Comparison of ENCODE assay signal across 2 cellular contexts in the genomic region with DNA sequence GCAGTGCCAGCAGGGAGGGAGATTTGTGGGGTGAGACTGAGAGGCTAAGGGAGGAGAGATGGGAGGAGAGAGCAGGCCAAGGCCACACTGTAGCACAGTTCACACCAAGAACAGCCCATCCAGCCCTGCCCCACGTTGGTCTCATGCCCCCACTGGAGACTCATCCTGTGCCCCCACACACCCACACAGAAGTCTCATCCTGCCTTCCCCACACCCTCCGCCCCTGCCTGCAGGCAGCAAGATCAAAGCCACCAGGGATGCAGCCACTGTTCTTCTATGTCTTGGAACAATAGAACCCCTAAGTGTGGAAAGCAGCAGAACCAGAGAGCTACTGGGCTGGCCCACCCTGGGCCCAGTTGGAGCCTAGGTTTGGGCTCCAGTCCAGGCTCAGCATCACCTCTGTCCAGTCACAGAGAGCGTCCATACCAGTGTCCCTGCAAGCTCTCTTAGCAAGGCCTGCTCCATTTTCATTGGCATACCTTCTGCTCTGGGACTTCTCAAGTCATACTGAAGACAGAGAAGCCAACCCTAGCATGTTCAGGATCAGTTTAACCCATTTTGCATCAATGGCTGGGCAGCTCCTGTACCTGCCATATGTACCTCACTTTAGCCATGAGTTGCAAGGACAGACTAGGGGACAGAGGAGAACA.
A peak's percentile ranks its signal among the peaks of the same experiment; 100 is the strongest.
TF ChIP-seq lines count a peak whose summit lies in the region.

No MANE protein-coding gene starts in this region.

TF ChIP-seq in IMR-90, 13 proteins besides CTCF, POLR2A, EP300 and RAD21:
- TF ChIP-seq MAZ (IDR thresholded peaks at IDR 0.05; ENCODE audit: borderline replicate concordance, low read depth, low read length): no peak
- TF ChIP-seq, protein P1, sequence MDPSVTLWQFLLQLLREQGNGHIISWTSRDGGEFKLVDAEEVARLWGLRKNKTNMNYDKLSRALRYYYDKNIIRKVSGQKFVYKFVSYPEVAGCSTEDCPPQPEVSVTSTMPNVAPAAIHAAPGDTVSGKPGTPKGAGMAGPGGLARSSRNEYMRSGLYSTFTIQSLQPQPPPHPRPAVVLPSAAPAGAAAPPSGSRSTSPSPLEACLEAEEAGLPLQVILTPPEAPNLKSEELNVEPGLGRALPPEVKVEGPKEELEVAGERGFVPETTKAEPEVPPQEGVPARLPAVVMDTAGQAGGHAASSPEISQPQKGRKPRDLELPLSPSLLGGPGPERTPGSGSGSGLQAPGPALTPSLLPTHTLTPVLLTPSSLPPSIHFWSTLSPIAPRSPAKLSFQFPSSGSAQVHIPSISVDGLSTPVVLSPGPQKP (IDR thresholded peaks at IDR 0.05; ENCODE audit: borderline replicate concordance, low read depth, low read length): no peak

TF ChIP-seq in HepG2, 621 proteins besides CTCF, POLR2A, EP300 and RAD21:
- TF ChIP-seq YY1 (IDR thresholded peaks at IDR 0.05; ENCODE audit: insufficient read depth, insufficient replicate concordance, low read depth, low read length) (no peak), ZNF776 (CRISPR knock-in tag; IDR thresholded peaks at IDR 0.05) (no peak), RELA (CRISPR knock-in tag; IDR thresholded peaks at IDR 0.05) (no peak), ZNF263 (CRISPR knock-in tag; IDR thresholded peaks at IDR 0.05) (no peak), NRL (CRISPR knock-in tag; IDR thresholded peaks at IDR 0.05; ENCODE audit: borderline replicate concordance) (0 out of 2 replicates have a peak, but pooled peaks have one; percentile 19), AKAP8 (CRISPR knock-in tag; IDR thresholded peaks at IDR 0.05) (no peak), ZNF530 (CRISPR knock-in tag; IDR thresholded peaks at IDR 0.05; ENCODE audit: low read depth) (no peak), ZKSCAN8 (CRISPR knock-in tag; IDR thresholded peaks at IDR 0.05; ENCODE audit: borderline replicate concordance) (no peak), MXD4 (CRISPR knock-in tag; IDR thresholded peaks at IDR 0.05) (no peak)
- TF ChIP-seq, protein P2, sequence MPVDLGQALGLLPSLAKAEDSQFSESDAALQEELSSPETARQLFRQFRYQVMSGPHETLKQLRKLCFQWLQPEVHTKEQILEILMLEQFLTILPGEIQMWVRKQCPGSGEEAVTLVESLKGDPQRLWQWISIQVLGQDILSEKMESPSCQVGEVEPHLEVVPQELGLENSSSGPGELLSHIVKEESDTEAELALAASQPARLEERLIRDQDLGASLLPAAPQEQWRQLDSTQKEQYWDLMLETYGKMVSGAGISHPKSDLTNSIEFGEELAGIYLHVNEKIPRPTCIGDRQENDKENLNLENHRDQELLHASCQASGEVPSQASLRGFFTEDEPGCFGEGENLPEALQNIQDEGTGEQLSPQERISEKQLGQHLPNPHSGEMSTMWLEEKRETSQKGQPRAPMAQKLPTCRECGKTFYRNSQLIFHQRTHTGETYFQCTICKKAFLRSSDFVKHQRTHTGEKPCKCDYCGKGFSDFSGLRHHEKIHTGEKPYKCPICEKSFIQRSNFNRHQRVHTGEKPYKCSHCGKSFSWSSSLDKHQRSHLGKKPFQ (CRISPR knock-in tag; IDR thresholded peaks at IDR 0.05; ENCODE audit: insufficient replicate concordance): peak; percentile 93
- TF ChIP-seq, protein P3, sequence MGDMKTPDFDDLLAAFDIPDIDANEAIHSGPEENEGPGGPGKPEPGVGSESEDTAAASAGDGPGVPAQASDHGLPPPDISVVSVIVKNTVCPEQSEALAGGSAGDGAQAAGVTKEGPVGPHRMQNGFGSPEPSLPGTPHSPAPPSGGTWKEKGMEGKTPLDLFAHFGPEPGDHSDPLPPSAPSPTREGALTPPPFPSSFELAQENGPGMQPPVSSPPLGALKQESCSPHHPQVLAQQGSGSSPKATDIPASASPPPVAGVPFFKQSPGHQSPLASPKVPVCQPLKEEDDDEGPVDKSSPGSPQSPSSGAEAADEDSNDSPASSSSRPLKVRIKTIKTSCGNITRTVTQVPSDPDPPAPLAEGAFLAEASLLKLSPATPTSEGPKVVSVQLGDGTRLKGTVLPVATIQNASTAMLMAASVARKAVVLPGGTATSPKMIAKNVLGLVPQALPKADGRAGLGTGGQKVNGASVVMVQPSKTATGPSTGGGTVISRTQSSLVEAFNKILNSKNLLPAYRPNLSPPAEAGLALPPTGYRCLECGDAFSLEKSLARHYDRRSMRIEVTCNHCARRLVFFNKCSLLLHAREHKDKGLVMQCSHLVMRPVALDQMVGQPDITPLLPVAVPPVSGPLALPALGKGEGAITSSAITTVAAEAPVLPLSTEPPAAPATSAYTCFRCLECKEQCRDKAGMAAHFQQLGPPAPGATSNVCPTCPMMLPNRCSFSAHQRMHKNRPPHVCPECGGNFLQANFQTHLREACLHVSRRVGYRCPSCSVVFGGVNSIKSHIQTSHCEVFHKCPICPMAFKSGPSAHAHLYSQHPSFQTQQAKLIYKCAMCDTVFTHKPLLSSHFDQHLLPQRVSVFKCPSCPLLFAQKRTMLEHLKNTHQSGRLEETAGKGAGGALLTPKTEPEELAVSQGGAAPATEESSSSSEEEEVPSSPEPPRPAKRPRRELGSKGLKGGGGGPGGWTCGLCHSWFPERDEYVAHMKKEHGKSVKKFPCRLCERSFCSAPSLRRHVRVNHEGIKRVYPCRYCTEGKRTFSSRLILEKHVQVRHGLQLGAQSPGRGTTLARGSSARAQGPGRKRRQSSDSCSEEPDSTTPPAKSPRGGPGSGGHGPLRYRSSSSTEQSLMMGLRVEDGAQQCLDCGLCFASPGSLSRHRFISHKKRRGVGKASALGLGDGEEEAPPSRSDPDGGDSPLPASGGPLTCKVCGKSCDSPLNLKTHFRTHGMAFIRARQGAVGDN (CRISPR knock-in tag; IDR thresholded peaks at IDR 0.05): peak; percentile 20; the same call in 1 of the 2 replicates
- TF ChIP-seq, protein P4, sequence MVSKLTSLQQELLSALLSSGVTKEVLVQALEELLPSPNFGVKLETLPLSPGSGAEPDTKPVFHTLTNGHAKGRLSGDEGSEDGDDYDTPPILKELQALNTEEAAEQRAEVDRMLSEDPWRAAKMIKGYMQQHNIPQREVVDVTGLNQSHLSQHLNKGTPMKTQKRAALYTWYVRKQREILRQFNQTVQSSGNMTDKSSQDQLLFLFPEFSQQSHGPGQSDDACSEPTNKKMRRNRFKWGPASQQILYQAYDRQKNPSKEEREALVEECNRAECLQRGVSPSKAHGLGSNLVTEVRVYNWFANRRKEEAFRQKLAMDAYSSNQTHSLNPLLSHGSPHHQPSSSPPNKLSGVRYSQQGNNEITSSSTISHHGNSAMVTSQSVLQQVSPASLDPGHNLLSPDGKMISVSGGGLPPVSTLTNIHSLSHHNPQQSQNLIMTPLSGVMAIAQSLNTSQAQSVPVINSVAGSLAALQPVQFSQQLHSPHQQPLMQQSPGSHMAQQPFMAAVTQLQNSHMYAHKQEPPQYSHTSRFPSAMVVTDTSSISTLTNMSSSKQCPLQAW (CRISPR knock-in tag; IDR thresholded peaks at IDR 0.05): no peak
TF ChIP-seq in HepG2: peak in this region for 3.
